Comparison of ENCODE assay signal across 11 cellular contexts in the genomic region with DNA sequence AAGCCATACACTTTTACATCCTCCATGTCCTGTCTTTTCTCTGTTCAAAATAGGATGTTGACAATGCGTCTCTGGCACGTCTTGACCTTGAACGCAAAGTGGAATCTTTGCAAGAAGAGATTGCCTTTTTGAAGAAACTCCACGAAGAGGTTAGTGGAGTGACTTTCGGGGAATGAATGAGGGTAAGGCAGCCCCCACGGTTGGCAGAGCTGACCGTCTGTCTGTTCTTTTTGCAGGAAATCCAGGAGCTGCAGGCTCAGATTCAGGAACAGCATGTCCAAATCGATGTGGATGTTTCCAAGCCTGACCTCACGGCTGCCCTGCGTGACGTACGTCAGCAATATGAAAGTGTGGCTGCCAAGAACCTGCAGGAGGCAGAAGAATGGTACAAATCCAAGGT. TPM values are rescaled to one million over a fixed set of nuclear protein-coding genes. Genes with fewer than 3 reads are reported as not detected.
A peak's percentile ranks its signal among the peaks of the same experiment; 100 is the strongest.
DNase-seq lines count a peak whose midpoint lies in the region; ATAC-seq and TF ChIP-seq lines count a peak whose summit lies in the region.
"Had no signal": no experiment of that assay in that cellular context is flagged by ENCODE, and none has a peak within 500 bp of the region (broad histone marks: within the 10 kb centered on the region; RNA-seq: fewer than 3 reads in every experiment).

No MANE protein-coding gene starts in this region.

- CTCF ChIA-PET in activated CD4-positive, alpha-beta T cell treated with anti-CD3 and anti-CD28 coated beads for 36 hours (lab: Charles Lee) = interaction anchor here (0.9 kb wide), 1 partner anchor 8 kb away, joined by 3 read pairs; no protein-coding TSS in a partner anchor

- H3K27me3 ChIP-seq in thoracic aorta (replicated peaks; ENCODE audit: insufficient read depth) = no peaks in the 10 kb centered on the region

- TF ChIP-seq CTCF in astrocyte of the cerebellum (IDR thresholded peaks at IDR 0.05; ENCODE audit: low read depth, low read length, missing control alignments) (no peak), thoracic aorta (IDR thresholded peaks at IDR 0.05) (no peak)

- intact Hi-C loops in activated CD4-positive, alpha-beta T cell treated with anti-CD3 and anti-CD28 coated beads for 36 hours (cut with DNase I, micrococcal nuclease) = no loop called here

- H3K4me3 Mint-ChIP-seq in activated CD4-positive, alpha-beta T cell treated with anti-CD3 and anti-CD28 coated beads for 36 hours = no peak overlapping the region
- H3K4me3 Mint-ChIP-seq: GM23338 had no signal

- H3K4me1 Mint-ChIP-seq in activated CD4-positive, alpha-beta T cell treated with anti-CD3 and anti-CD28 coated beads for 36 hours = peaks cover 48% of the 10 kb centered on the region
- H3K4me1 Mint-ChIP-seq: GM23338 had no signal

- no peaks in the 10 kb centered on the region for H3K9me3 Mint-ChIP-seq in activated CD4-positive, alpha-beta T cell treated with anti-CD3 and anti-CD28 coated beads for 36 hours (ENCODE audit: low read depth)

- peaks cover 63% of the 10 kb centered on the region for H3K36me3 Mint-ChIP-seq in activated CD4-positive, alpha-beta T cell treated with anti-CD3 and anti-CD28 coated beads for 36 hours (ENCODE audit: low read depth)

- peak overlapping the region; percentile 66 to 99 for H3K27ac ChIP-seq in thoracic aorta

- H3K4me3 ChIP-seq in astrocyte of the cerebellum (ENCODE audit: low read depth, low read length) (peak overlapping the region; percentile 86), thoracic aorta (peak overlapping the region; percentile 96)
- H3K4me3 ChIP-seq: GM23338 had no signal

- peak; percentile 28 for DNase-seq in activated CD4-positive, alpha-beta T cell treated with anti-CD3 and anti-CD28 coated beads, Interleukin-2, amount 50 U/mL, for 1 hour
- DNase-seq in activated CD4-positive, alpha-beta T cell treated with anti-CD3 and anti-CD28 coated beads for 36 hours = no peak
- DNase-seq in astrocyte of the cerebellum (ENCODE audit: low read depth) (no peak), kidney tubule cell (ENCODE audit: low spot score) (peak; percentile 44), thoracic aorta (ENCODE audit: low spot score) (no peak), GM19240 (ENCODE audit: insufficient read length, low spot score) (no peak), amniotic stem cell (lab: John Stamatoyannopoulos, UW) (no peak)
- DNase-seq in stimulated activated CD4-positive, alpha-beta T cell treated with anti-CD3 and anti-CD28 coated beads, Interleukin-1b, Interleukin-23, amount 100 ng/mL, for 48 hours = no peak
- DNase-seq: anterior cingulate cortex, substantia nigra had no signal

- H3K9me3 ChIP-seq in thoracic aorta = no peaks in the 10 kb centered on the region

- peaks cover 68% of the 10 kb centered on the region for H3K36me3 ChIP-seq in thoracic aorta

- H3K4me1 ChIP-seq in thoracic aorta (ENCODE audit: control insufficient read depth in 1 of 2, low read depth in 2 of 2) = peaks cover 35 to 65% of the 10 kb centered on the region in 2 donors

- H3K27me3 Mint-ChIP-seq in activated CD4-positive, alpha-beta T cell treated with anti-CD3 and anti-CD28 coated beads for 36 hours = no peaks in the 10 kb centered on the region

- POLR2A ChIA-PET in activated CD4-positive, alpha-beta T cell treated with anti-CD3 and anti-CD28 coated beads for 36 hours (lab: Charles Lee) = no interaction called here

- H3K27ac Mint-ChIP-seq in activated CD4-positive, alpha-beta T cell treated with anti-CD3 and anti-CD28 coated beads for 36 hours = no peak overlapping the region
- H3K27ac Mint-ChIP-seq: GM23338 had no signal

- in situ Hi-C loops in astrocyte of the cerebellum (cut with HindIII; ENCODE audit: low sequenced_read_pairs) = no loop called here

- no peak for ATAC-seq in activated CD4-positive, alpha-beta T cell treated with anti-CD3 and anti-CD28 coated beads for 36 hours
- ATAC-seq in thoracic aorta (ENCODE audit: insufficient number of reproducible peaks, low FRiP score, low read depth) = no peak
- ATAC-seq: GM23338 had no signal

RNA-seq across cellular contexts. Expression of a gene that starts 5.5 kb away (rescaled TPM):
- total RNA-seq in activated CD4-positive, alpha-beta T cell treated with anti-CD3 and anti-CD28 coated beads for 36 hours = 100 to 1,000 TPM; 334 to 396 TPM
- 1,000 to 10,000 TPM; 5,884 to 8,033 TPM for total RNA-seq in thoracic aorta

RNA-seq across cellular contexts. Expression of a gene that starts 32.1 kb away (rescaled TPM):
- 10 to 100 TPM in 1 of 2 experiments, 1 to 10 TPM in 1; 6.6 to 11.6 TPM for total RNA-seq in activated CD4-positive, alpha-beta T cell treated with anti-CD3 and anti-CD28 coated beads for 36 hours
- 10 to 100 TPM; 12.3 to 21.0 TPM for total RNA-seq in thoracic aorta

Comparison
In these comparisons a context has a peak if more than half of its experiments do, and no peak if none do; other contexts are left out.
1. DNase-seq: peak in activated CD4-positive, alpha-beta T cell treated with anti-CD3 and anti-CD28 coated beads, Interleukin-2, amount 50 U/mL, for 1 hour (single experiment) and kidney tubule cell (single experiment); none in activated CD4-positive, alpha-beta T cell treated with anti-CD3 and anti-CD28 coated beads for 36 hours (single experiment), astrocyte of the cerebellum (single experiment), thoracic aorta (single experiment), GM19240 (single experiment), amniotic stem cell (single experiment) and stimulated activated CD4-positive, alpha-beta T cell treated with anti-CD3 and anti-CD28 coated beads, Interleukin-1b, Interleukin-23, amount 100 ng/mL, for 48 hours (single experiment).
2. RNA of a gene that starts 5.5 kb away (total RNA-seq): 5,884 to 8,033 TPM in thoracic aorta; 334 to 396 TPM in activated CD4-positive, alpha-beta T cell treated with anti-CD3 and anti-CD28 coated beads for 36 hours; every median in the first group is over 10 times any median in the second.